ENCODE assay signal across 8 cellular contexts in genomic region chr4:38177035-38177791, GRCh38.
A peak's percentile ranks its signal among the peaks of the same experiment; 100 is the strongest.
DNase-seq lines count a peak whose midpoint lies in the region; ATAC-seq, FAIRE-seq and TF ChIP-seq lines count a peak whose summit lies in the region.

No MANE protein-coding gene starts in this region.

- peaks cover 19% of the 10 kb centered on the region for H3K4me1 Mint-ChIP-seq in astrocyte (ENCODE audit: low read depth, unreplicated experiment)

- intact Hi-C loops in mucosa of descending colon (cut with DNase I, micrococcal nuclease) = loop anchor here (5.0 to 10.0 kb wide), 3 partner anchors 140 to 495 kb away; no protein-coding TSS in a partner anchor

- ATAC-seq in mucosa of descending colon = peak; percentile 9
- peak; percentile 72 for ATAC-seq in stimulated activated naive CD8-positive, alpha-beta T cell treated with anti-CD3 and anti-CD28 coated beads, Interleukin-15, Interleukin-2, amounts not matched to agents 100 U/mL and 50 U/mL, for 24 hours
- no peak for ATAC-seq in HG02678 (IDR thresholded peaks at IDR 0.05; ENCODE audit: unreplicated experiment)
- ATAC-seq in HG03442 (IDR thresholded peaks at IDR 0.05; ENCODE audit: unreplicated experiment) = no peak

- no peak overlapping the region for H3K4ac ChIP-seq in mesendoderm (ENCODE audit: low read depth, low read length)

- H3K9ac ChIP-seq in astrocyte (ENCODE audit: low read length) = no peak overlapping the region
- H3K9ac ChIP-seq in mesendoderm (ENCODE audit: low read length) = no peak overlapping the region

- H4K8ac ChIP-seq in mesendoderm (ENCODE audit: low read depth, low read length) = no peak overlapping the region

- no peak overlapping the region for H3K27ac Mint-ChIP-seq in astrocyte (ENCODE audit: unreplicated experiment)

- no peaks in the 10 kb centered on the region for H4K20me1 ChIP-seq in astrocyte (ENCODE audit: insufficient read depth, low read length)

- no peaks in the 10 kb centered on the region for H3K27me3 Mint-ChIP-seq in astrocyte (ENCODE audit: low read depth, unreplicated experiment)

- no peaks in the 10 kb centered on the region for H3K27me3 ChIP-seq in astrocyte (ENCODE audit: insufficient read depth, low read length)
- no peaks in the 10 kb centered on the region for H3K27me3 ChIP-seq in mesendoderm (ENCODE audit: insufficient read depth, low read length, poor library complexity)

- H3K4me2 ChIP-seq in astrocyte (ENCODE audit: low read length) (peak overlapping the region; percentile 25), mesendoderm (ENCODE audit: low read length) (no peak overlapping the region)

- H2AK5ac ChIP-seq in mesendoderm (ENCODE audit: low read length) = no peak overlapping the region

- no CpG with 5 or more reads among the region's 13 CpGs for WGBS in mesendoderm (ENCODE audit: extremely low coverage, insufficient coverage, low lambda C conversion rate)

- no peak overlapping the region for H2BK15ac ChIP-seq in mesendoderm (replicated peaks; ENCODE audit: low read depth)

- H2AFZ ChIP-seq in astrocyte (ENCODE audit: low read depth, low read length) = no peak overlapping the region

- H3K27ac ChIP-seq in astrocyte (ENCODE audit: low read depth, low read length) (no peak overlapping the region), mesendoderm (ENCODE audit: low read depth, low read length) (no peak overlapping the region)

- no peak for FAIRE-seq in astrocyte (lab: Jason Lieb, UNC)

- H3K79me1 ChIP-seq in mesendoderm (ENCODE audit: low read length) = no peaks in the 10 kb centered on the region

- no peak overlapping the region for H3K23ac ChIP-seq in mesendoderm (ENCODE audit: low read length)

- H4K5ac ChIP-seq in mesendoderm (ENCODE audit: low read length) = no peak overlapping the region

- H3K9me3 ChIP-seq in astrocyte (ENCODE audit: insufficient read depth, low read depth, low read length) (no peaks in the 10 kb centered on the region), mucosa of descending colon (no peaks in the 10 kb centered on the region)

- H2BK120ac ChIP-seq in mesendoderm (ENCODE audit: low read depth, low read length) = no peak overlapping the region

- H3K4me3 ChIP-seq in astrocyte (ENCODE audit: insufficient read depth, low read depth, low read length) (no peak overlapping the region), mucosa of descending colon (no peak overlapping the region), mesendoderm (ENCODE audit: low read length) (no peak overlapping the region)

- no peaks in the 10 kb centered on the region for H3K9me3 Mint-ChIP-seq in astrocyte (ENCODE audit: unreplicated experiment)

- DNase-seq in activated gamma-delta T cell treated with Interleukin-2 at 50 U/mL for 16 hours = peak; percentile 43
- no peak for DNase-seq in activated gamma-delta T cell (lab: John Stamatoyannopoulos, UW)
- DNase-seq in astrocyte (ENCODE audit: low read depth) = peak; percentile 38
- DNase-seq in mucosa of descending colon = no peak
- peak; percentile 52 for DNase-seq in stimulated activated naive CD8-positive, alpha-beta T cell treated with anti-CD3 and anti-CD28 coated beads, Interleukin-15, Interleukin-2, amounts not matched to agents 100 U/mL and 50 U/mL, for 24 hours
- no peak for DNase-seq in mesendoderm

- H3K56ac ChIP-seq in mesendoderm (ENCODE audit: low read length) = no peak overlapping the region

- H3K18ac ChIP-seq in mesendoderm (ENCODE audit: low read length) = no peak overlapping the region

- TF ChIP-seq CTCF in astrocyte (IDR thresholded peaks at IDR 0.05; ENCODE audit: insufficient read depth, low read depth, low read length) (no peak), mucosa of descending colon (IDR thresholded peaks at IDR 0.05) (no peak)

- H3K79me2 ChIP-seq in astrocyte (ENCODE audit: insufficient read depth, low read length) = no peaks in the 10 kb centered on the region
- no peaks in the 10 kb centered on the region for H3K79me2 ChIP-seq in mesendoderm (ENCODE audit: control insufficient read depth, insufficient read depth, low read length)

- H3K4me1 ChIP-seq in astrocyte (ENCODE audit: insufficient read depth, low read length) (peaks cover 22% of the 10 kb centered on the region), mucosa of descending colon (ENCODE audit: low read depth) (peaks cover 16% of the 10 kb centered on the region), mesendoderm (ENCODE audit: control insufficient read depth, low read depth, low read length) (no peaks in the 10 kb centered on the region)

- H3K4me3 Mint-ChIP-seq in astrocyte (ENCODE audit: unreplicated experiment) = no peak overlapping the region

- H3K36me3 ChIP-seq in astrocyte (ENCODE audit: insufficient read depth, low read length) = no peaks in the 10 kb centered on the region
- no peaks in the 10 kb centered on the region for H3K36me3 ChIP-seq in mucosa of descending colon (ENCODE audit: low read depth)
- no peaks in the 10 kb centered on the region for H3K36me3 ChIP-seq in mesendoderm (ENCODE audit: control insufficient read depth, insufficient read depth, low read length)

- no peaks in the 10 kb centered on the region for H3K36me3 Mint-ChIP-seq in astrocyte (ENCODE audit: low read depth, unreplicated experiment)

- H2BK5ac ChIP-seq in mesendoderm (ENCODE audit: low read length) = no peak overlapping the region

Comparison
In these comparisons a context has a peak if more than half of its experiments do, and no peak if none do; other contexts are left out.
1. DNase-seq: peak in activated gamma-delta T cell treated with Interleukin-2 at 50 U/mL for 16 hours (single experiment), astrocyte (single experiment) and stimulated activated naive CD8-positive, alpha-beta T cell treated with anti-CD3 and anti-CD28 coated beads, Interleukin-15, Interleukin-2, amounts not matched to agents 100 U/mL and 50 U/mL, for 24 hours (single experiment); none in activated gamma-delta T cell (single experiment), mucosa of descending colon (0 of 3) and mesendoderm (single experiment).
2. ATAC-seq: peak in mucosa of descending colon (single experiment) and stimulated activated naive CD8-positive, alpha-beta T cell treated with anti-CD3 and anti-CD28 coated beads, Interleukin-15, Interleukin-2, amounts not matched to agents 100 U/mL and 50 U/mL, for 24 hours (single experiment); none in HG02678 (single experiment) and HG03442 (single experiment).